ENCODE assay signal across 17 cellular contexts in genomic region chr5:90312027-90312426, GRCh38.
DNase-seq lines count a peak whose midpoint lies in the region; ATAC-seq and TF ChIP-seq lines count a peak whose summit lies in the region.
"Had no signal": no experiment of that assay in that cellular context is flagged by ENCODE, and none has a peak within 500 bp of the region (broad histone marks: within the 10 kb centered on the region; RNA-seq: fewer than 3 reads in every experiment).

No MANE protein-coding gene starts in this region.

- H3K27ac ChIP-seq in GM23338 (ENCODE audit: low read depth) = no peak overlapping the region
- no peak overlapping the region for H3K27ac ChIP-seq in Karpas-422 (ENCODE audit: low read length)
- no peak overlapping the region for H3K27ac ChIP-seq in neural progenitor cell
- H3K27ac ChIP-seq in prostate gland = no peak overlapping the region
- H3K27ac ChIP-seq: BLaER1, C4-2B had no signal

- intact Hi-C loops in prostate gland (cut with DNase I) = no loop called here

- H3K9me3 Mint-ChIP-seq in GM23338 (peaks cover 3% of the 10 kb centered on the region; the same call in 1 of the 3 replicates), neural progenitor cell (no peaks in the 10 kb centered on the region)
- H3K9me3 Mint-ChIP-seq: CD8-positive, alpha-beta T cell had no signal

- H3K27ac Mint-ChIP-seq in GM23338 = no peak overlapping the region
- no peak overlapping the region for H3K27ac Mint-ChIP-seq in neural progenitor cell
- H3K27ac Mint-ChIP-seq: B cell; CD4-positive, CD25-positive, alpha-beta regulatory T cell; CD8-positive, alpha-beta T cell had no signal

- ATAC-seq in GM23338 = no peak
- no peak for ATAC-seq in GM18861 (IDR thresholded peaks at IDR 0.05; ENCODE audit: unreplicated experiment)
- ATAC-seq: CD8-positive, alpha-beta T cell had no signal

- H3K36me3 ChIP-seq in GM23338 (ENCODE audit: insufficient read depth) (no peaks in the 10 kb centered on the region), Karpas-422 (ENCODE audit: insufficient read depth, low read length) (no peaks in the 10 kb centered on the region), neural progenitor cell (no peaks in the 10 kb centered on the region), prostate gland (no peaks in the 10 kb centered on the region)
- H3K36me3 ChIP-seq: BLaER1 had no signal

- peak overlapping the region; percentile 56; the same call in 1 of the 2 replicates for H2AFZ ChIP-seq in GM23338
- H2AFZ ChIP-seq in Karpas-422 (ENCODE audit: low read length) = 0 out of 2 replicates have a peak overlapping the region, but pooled peaks have one; percentile 20
- peak overlapping the region; percentile 65 for H2AFZ ChIP-seq in neural progenitor cell (replicated peaks)

- WGBS in prostate gland = 91% methylated on average over 2 of the region's 2 CpGs

- DNase-seq in GM23338 (ENCODE audit: low spot score) = no peak
- no peak for DNase-seq in Karpas-422
- DNase-seq in neural progenitor cell (ENCODE audit: low spot score) = no peak
- DNase-seq in prostate gland (ENCODE audit: low spot score) = no peak
- DNase-seq in NCI-H1436 (lab: John Stamatoyannopoulos, UW) = no peak
- DNase-seq: Caco-2; CD4-positive, CD25-positive, alpha-beta regulatory T cell; CD8-positive, alpha-beta T cell; DMS153; DND-41; GOT3; H7; HCEC 1CT had no signal

- H3K4me2 ChIP-seq in GM23338 (no peak overlapping the region), Karpas-422 (ENCODE audit: low read depth, low read length, poor library complexity, severe bottlenecking) (no peak overlapping the region), neural progenitor cell (no peak overlapping the region)
- H3K4me2 ChIP-seq: BLaER1 had no signal

- no peaks in the 10 kb centered on the region for H3K4me1 ChIP-seq in GM23338 (ENCODE audit: insufficient read depth)
- H3K4me1 ChIP-seq in Karpas-422 (ENCODE audit: low read length) = no peaks in the 10 kb centered on the region
- H3K4me1 ChIP-seq in neural progenitor cell = no peaks in the 10 kb centered on the region
- no peaks in the 10 kb centered on the region for H3K4me1 ChIP-seq in prostate gland (replicated peaks)
- H3K4me1 ChIP-seq: BLaER1 had no signal

- H3K27me3 Mint-ChIP-seq in GM23338 (ENCODE audit: insufficient read depth, low read depth, poor library complexity) (peaks cover 2% of the 10 kb centered on the region), neural progenitor cell (ENCODE audit: insufficient read depth, low read depth) (no peaks in the 10 kb centered on the region)
- H3K27me3 Mint-ChIP-seq: B cell; CD4-positive, CD25-positive, alpha-beta regulatory T cell had no signal

- H3K36me3 Mint-ChIP-seq in GM23338 (ENCODE audit: low read depth) (no peaks in the 10 kb centered on the region), neural progenitor cell (no peaks in the 10 kb centered on the region)
- H3K36me3 Mint-ChIP-seq: CD4-positive, CD25-positive, alpha-beta regulatory T cell; CD8-positive, alpha-beta T cell had no signal

- TF ChIP-seq CTCF in GM23338 (conservative IDR thresholded peaks at IDR 0.05; ENCODE audit: low read depth in 2 of 2) (no peak), neural progenitor cell (IDR thresholded peaks at IDR 0.05) (no peak), prostate gland (IDR thresholded peaks at IDR 0.05) (no peak)

- TF ChIP-seq POLR2A in prostate gland (IDR thresholded peaks at IDR 0.05) = no peak

- H3K9me3 ChIP-seq in Karpas-422 (ENCODE audit: low read length) = no peaks in the 10 kb centered on the region
- no peaks in the 10 kb centered on the region for H3K9me3 ChIP-seq in neural progenitor cell (ENCODE audit: low read depth)
- no peaks in the 10 kb centered on the region for H3K9me3 ChIP-seq in prostate gland
- H3K9me3 ChIP-seq: BLaER1, Caco-2 had no signal

- H3K9me2 ChIP-seq in GM23338 (ENCODE audit: insufficient read depth) = no peaks in the 10 kb centered on the region
- H3K9me2 ChIP-seq in Karpas-422 (replicated peaks; ENCODE audit: insufficient read depth, low read length) = no peaks in the 10 kb centered on the region

- no peak overlapping the region for H3K4me3 Mint-ChIP-seq in GM23338
- no peak overlapping the region for H3K4me3 Mint-ChIP-seq in neural progenitor cell
- H3K4me3 Mint-ChIP-seq: B cell; CD4-positive, CD25-positive, alpha-beta regulatory T cell; CD8-positive, alpha-beta T cell had no signal

- H3K4me1 Mint-ChIP-seq in GM23338 (peaks cover 5% of the 10 kb centered on the region; the same call in 2 of the 3 replicates), neural progenitor cell (no peaks in the 10 kb centered on the region)
- H3K4me1 Mint-ChIP-seq: B cell; CD4-positive, CD25-positive, alpha-beta regulatory T cell had no signal

- H3F3A ChIP-seq in GM23338 (replicated peaks; ENCODE audit: low read depth) = no peaks in the 10 kb centered on the region
- no peaks in the 10 kb centered on the region for H3F3A ChIP-seq in neural progenitor cell (ENCODE audit: low read depth)

- H3K4me3 ChIP-seq in GM23338 (no peak overlapping the region), Karpas-422 (ENCODE audit: low read length) (no peak overlapping the region), neural progenitor cell (no peak overlapping the region), prostate gland (no peak overlapping the region)
- H3K4me3 ChIP-seq: BLaER1 had no signal

- H4K20me1 ChIP-seq in GM23338 (replicated peaks; ENCODE audit: insufficient read depth) (no peaks in the 10 kb centered on the region), Karpas-422 (ENCODE audit: insufficient read depth, low read depth, low read length) (no peaks in the 10 kb centered on the region), neural progenitor cell (ENCODE audit: low read depth) (no peaks in the 10 kb centered on the region)
- H4K20me1 ChIP-seq: BLaER1 had no signal

- H3K79me2 ChIP-seq in GM23338 (replicated peaks; ENCODE audit: insufficient read depth) = no peaks in the 10 kb centered on the region
- H3K79me2 ChIP-seq in Karpas-422 (ENCODE audit: low read length) = no peaks in the 10 kb centered on the region
- H3K79me2 ChIP-seq in neural progenitor cell (ENCODE audit: low read depth) = no peaks in the 10 kb centered on the region

- no peak overlapping the region for H3K9ac ChIP-seq in Karpas-422 (ENCODE audit: low read length)
- H3K9ac ChIP-seq in neural progenitor cell = no peak overlapping the region
- H3K9ac ChIP-seq: BLaER1 had no signal

- H3K27me3 ChIP-seq in GM23338 (ENCODE audit: insufficient read depth) (no peaks in the 10 kb centered on the region), Karpas-422 (ENCODE audit: low read length) (no peaks in the 10 kb centered on the region), neural progenitor cell (no peaks in the 10 kb centered on the region), prostate gland (replicated peaks; ENCODE audit: insufficient read depth) (no peaks in the 10 kb centered on the region)
- H3K27me3 ChIP-seq: BLaER1 had no signal

TF ChIP-seq in GM23338, 12 proteins besides CTCF, POLR2A, EP300 and RAD21 (continues in another document):
- TF ChIP-seq POLR2AphosphoS5 (IDR thresholded peaks at IDR 0.05; ENCODE audit: low read depth) = no peak
- TF ChIP-seq CREB1 (CRISPR knock-in tag; IDR thresholded peaks at IDR 0.05; ENCODE audit: low read depth) = no peak
- no peak for TF ChIP-seq JUNB (IDR thresholded peaks at IDR 0.05; ENCODE audit: unreplicated experiment)
- TF ChIP-seq, protein P1, sequence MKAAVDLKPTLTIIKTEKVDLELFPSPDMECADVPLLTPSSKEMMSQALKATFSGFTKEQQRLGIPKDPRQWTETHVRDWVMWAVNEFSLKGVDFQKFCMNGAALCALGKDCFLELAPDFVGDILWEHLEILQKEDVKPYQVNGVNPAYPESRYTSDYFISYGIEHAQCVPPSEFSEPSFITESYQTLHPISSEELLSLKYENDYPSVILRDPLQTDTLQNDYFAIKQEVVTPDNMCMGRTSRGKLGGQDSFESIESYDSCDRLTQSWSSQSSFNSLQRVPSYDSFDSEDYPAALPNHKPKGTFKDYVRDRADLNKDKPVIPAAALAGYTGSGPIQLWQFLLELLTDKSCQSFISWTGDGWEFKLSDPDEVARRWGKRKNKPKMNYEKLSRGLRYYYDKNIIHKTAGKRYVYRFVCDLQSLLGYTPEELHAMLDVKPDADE (IDR thresholded peaks at IDR 0.05) = no peak
- TF ChIP-seq NANOG (IDR thresholded peaks at IDR 0.05; ENCODE audit: borderline replicate concordance) = no peak
- TF ChIP-seq EZH2phosphoT487 (IDR thresholded peaks at IDR 0.05; ENCODE audit: unreplicated experiment) = no peak
- no peak for TF ChIP-seq EZH2 (IDR thresholded peaks at IDR 0.05; ENCODE audit: low read depth, unreplicated experiment)
- TF ChIP-seq ZNF331 (CRISPR knock-in tag; IDR thresholded peaks at IDR 0.05; ENCODE audit: low read depth) = no peak
- no peak for TF ChIP-seq ZNF114 (CRISPR knock-in tag; IDR thresholded peaks at IDR 0.05)
- TF ChIP-seq STAT1 (IDR thresholded peaks at IDR 0.05; ENCODE audit: unreplicated experiment) = no peak
